10 cellular contexts compared by ENCODE assay signal in genomic region chr9:37200572-37201005, GRCh38.
A peak's percentile ranks its signal among the peaks of the same experiment; 100 is the strongest.
DNase-seq lines count a peak whose midpoint lies in the region; ATAC-seq and TF ChIP-seq lines count a peak whose summit lies in the region.
"Had no signal": no experiment of that assay in that cellular context is flagged by ENCODE, and none has a peak within 500 bp of the region (broad histone marks: within the 10 kb centered on the region; RNA-seq: fewer than 3 reads in every experiment).

No MANE protein-coding gene starts in this region.

- in situ Hi-C loops in ACHN (cut with HindIII; ENCODE audit: low pct_ligation_motif_present, low pct_unique_long_range_greater_than_20kb, low sequenced_read_pairs): no loop called here

- peaks cover 70% of the 10 kb centered on the region for H3K4me1 Mint-ChIP-seq in activated CD8-positive, alpha-beta T cell treated with anti-CD3 and anti-CD28 coated beads for 36 hours (ENCODE audit: low read depth)
- peaks cover 23% of the 10 kb centered on the region for H3K4me1 Mint-ChIP-seq in type B pancreatic cell (ENCODE audit: unreplicated experiment)

- peak; percentile 27 for DNase-seq in DMS 273 treated with DMSO at 0.1 percent for 48 hours (lab: John Stamatoyannopoulos, UW)
- DNase-seq in KG1 (lab: John Stamatoyannopoulos, UW): peak; percentile 22
- no peak for DNase-seq in activated CD8-positive, alpha-beta T cell treated with anti-CD3 and anti-CD28 coated beads for 36 hours
- DNase-seq in lung microvascular endothelial cell (ENCODE audit: low read depth in 2 of 2): peak; percentile 13 to 80
- no peak for DNase-seq in Peyer's patch
- no peak for DNase-seq in ACHN
- DNase-seq in type B pancreatic cell (ENCODE audit: extremely low spot score, unreplicated experiment): no peak
- DNase-seq: activated CD4-positive, alpha-beta T cell treated with anti-CD3 and anti-CD28 coated beads, Interleukin-2, amount 10 ng/mL, durations not matched to agents 7 days and 5 days; NCI-H2171 treated with DMSO at 0.1 percent for 48 hours had no signal

- CTCF ChIA-PET in activated CD8-positive, alpha-beta T cell treated with anti-CD3 and anti-CD28 coated beads for 36 hours (lab: Charles Lee): no interaction called here

- ATAC-seq in activated CD8-positive, alpha-beta T cell treated with anti-CD3 and anti-CD28 coated beads for 36 hours: peak; percentile 64
- no peak for ATAC-seq in HG03135 (IDR thresholded peaks at IDR 0.05; ENCODE audit: unreplicated experiment)

- peaks cover 0 to 11% (median 0%) of the 10 kb centered on the region in 4 donors for H3K4me1 ChIP-seq in Peyer's patch

- no peak for TF ChIP-seq POLR2A in Peyer's patch (IDR thresholded peaks at IDR 0.05)

- H3K36me3 ChIP-seq in Peyer's patch: no peaks in the 10 kb centered on the region

- no peaks in the 10 kb centered on the region for H3K27me3 Mint-ChIP-seq in activated CD8-positive, alpha-beta T cell treated with anti-CD3 and anti-CD28 coated beads for 36 hours
- no peaks in the 10 kb centered on the region for H3K27me3 Mint-ChIP-seq in type B pancreatic cell
- H3K27me3 Mint-ChIP-seq: activated CD4-positive, alpha-beta T cell treated with anti-CD3 and anti-CD28 coated beads, Interleukin-2, amount 10 ng/mL, durations not matched to agents 7 days and 5 days had no signal

- no peak for TF ChIP-seq CTCF in activated CD8-positive, alpha-beta T cell treated with anti-CD3 and anti-CD28 coated beads for 36 hours (IDR thresholded peaks at IDR 0.05)
- TF ChIP-seq CTCF in Peyer's patch (IDR thresholded peaks at IDR 0.05): no peak
- no peak for TF ChIP-seq CTCF in type B pancreatic cell (conservative IDR thresholded peaks at IDR 0.05)

- H3K27me3 ChIP-seq in Peyer's patch: no peaks in the 10 kb centered on the region

- intact Hi-C loops in activated CD8-positive, alpha-beta T cell treated with anti-CD3 and anti-CD28 coated beads for 36 hours (cut with micrococcal nuclease): no loop called here

- peak overlapping the region; percentile 80 for H3K27ac Mint-ChIP-seq in activated CD8-positive, alpha-beta T cell treated with anti-CD3 and anti-CD28 coated beads for 36 hours
- H3K27ac Mint-ChIP-seq in type B pancreatic cell: no peak overlapping the region
- H3K27ac Mint-ChIP-seq: activated CD4-positive, alpha-beta T cell treated with anti-CD3 and anti-CD28 coated beads, Interleukin-2, amount 10 ng/mL, durations not matched to agents 7 days and 5 days had no signal

- no peak overlapping the region for H3K4me3 ChIP-seq in Peyer's patch

- no peaks in the 10 kb centered on the region for H3K9me3 ChIP-seq in Peyer's patch

- H3K36me3 Mint-ChIP-seq in activated CD8-positive, alpha-beta T cell treated with anti-CD3 and anti-CD28 coated beads for 36 hours (ENCODE audit: low read depth): peaks cover 52% of the 10 kb centered on the region
- H3K36me3 Mint-ChIP-seq in type B pancreatic cell: peaks cover 18% of the 10 kb centered on the region

- no peak overlapping the region for H3K4me3 Mint-ChIP-seq in activated CD8-positive, alpha-beta T cell treated with anti-CD3 and anti-CD28 coated beads for 36 hours
- no peak overlapping the region for H3K4me3 Mint-ChIP-seq in type B pancreatic cell
- H3K4me3 Mint-ChIP-seq: activated CD4-positive, alpha-beta T cell treated with anti-CD3 and anti-CD28 coated beads, Interleukin-2, amount 10 ng/mL, durations not matched to agents 7 days and 5 days had no signal

- H3K27ac ChIP-seq in Peyer's patch: peak overlapping the region in 1 of 4 donors; percentile 8

- POLR2A ChIA-PET in activated CD8-positive, alpha-beta T cell treated with anti-CD3 and anti-CD28 coated beads for 36 hours (lab: Charles Lee): interaction anchor here (0.7 kb wide), 1 partner anchor 80 kb away, joined by 3 read pairs; the partner anchor contains the start of gene ZCCHC7

- H3K9me3 Mint-ChIP-seq in activated CD8-positive, alpha-beta T cell treated with anti-CD3 and anti-CD28 coated beads for 36 hours: peaks cover 11% of the 10 kb centered on the region
- H3K9me3 Mint-ChIP-seq in type B pancreatic cell: no peaks in the 10 kb centered on the region

Comparison
In these comparisons a context has a peak if more than half of its experiments do, and no peak if none do; other contexts are left out.
1. DNase-seq: peak in DMS 273 treated with DMSO at 0.1 percent for 48 hours (single experiment), KG1 (single experiment) and lung microvascular endothelial cell (2 of 2); none in activated CD8-positive, alpha-beta T cell treated with anti-CD3 and anti-CD28 coated beads for 36 hours (single experiment), Peyer's patch (0 of 3), ACHN (single experiment) and type B pancreatic cell (single experiment).